ENCODE assay signal across 9 cellular contexts in the genomic region with DNA sequence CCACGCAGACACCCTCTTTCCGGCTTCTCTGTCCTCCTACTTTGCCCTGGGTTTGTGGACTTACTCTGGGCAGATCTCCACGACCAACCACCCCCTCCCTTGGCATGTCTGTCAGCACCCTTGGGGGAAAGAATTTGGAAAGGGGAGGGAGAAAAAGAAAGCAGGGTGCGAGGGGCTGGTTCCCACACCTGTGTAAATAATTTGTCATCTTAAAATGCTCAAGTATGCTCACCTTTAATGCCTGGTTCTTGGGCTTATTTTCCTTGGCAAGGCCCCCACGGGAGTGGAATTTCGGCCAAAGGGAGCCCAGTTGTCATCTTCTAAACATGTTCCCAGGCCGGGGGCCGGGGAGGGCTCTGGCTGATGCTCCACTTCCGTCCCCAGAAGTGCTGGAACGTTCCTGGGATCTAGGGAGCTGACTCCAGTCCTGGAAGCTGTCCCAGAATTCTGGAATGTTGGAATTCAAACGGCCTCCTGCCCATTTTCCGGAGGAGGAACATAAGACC.
A peak's percentile ranks its signal among the peaks of the same experiment; 100 is the strongest.
DNase-seq lines count a peak whose midpoint lies in the region; ATAC-seq and TF ChIP-seq lines count a peak whose summit lies in the region.
"Had no signal": no experiment of that assay in that cellular context is flagged by ENCODE, and none has a peak within 500 bp of the region (broad histone marks: within the 10 kb centered on the region; RNA-seq: fewer than 3 reads in every experiment).

No MANE protein-coding gene starts in this region.

- H3K79me2 ChIP-seq in GM23248 (ENCODE audit: insufficient read depth) = no peaks in the 10 kb centered on the region

- H3K9me3 Mint-ChIP-seq in CD8-positive, alpha-beta T cell = peaks cover 6% of the 10 kb centered on the region
- H3K9me3 Mint-ChIP-seq in stimulated activated naive B cell treated with anti-CD40 and anti-IgM and Interleukin-4, amounts not matched to agents 10 μg/mL and 1 μg/mL and 100 μg/mL, for 72 hours = peaks cover 0 to 2% of the 10 kb centered on the region in 2 donors

- H3K9me2 ChIP-seq in GM23248 (ENCODE audit: insufficient read depth) = no peaks in the 10 kb centered on the region

- H3K4me3 ChIP-seq in GM23248 (0 out of 2 replicates have a peak overlapping the region, but pooled peaks have one; percentile 7), body of pancreas (no peak overlapping the region), skeletal muscle satellite cell (ENCODE audit: low read length) (peak overlapping the region; percentile 21)
- no peak overlapping the region for H3K4me3 ChIP-seq in CD8-positive, alpha-beta T cell (ENCODE audit: low read depth, low read length)

- no peak for TF ChIP-seq POLR2A in body of pancreas (IDR thresholded peaks at IDR 0.05)

- no peak overlapping the region for H3K4me3 Mint-ChIP-seq in CD8-positive, alpha-beta T cell
- H3K4me3 Mint-ChIP-seq in stimulated activated naive B cell treated with anti-CD40 and anti-IgM and Interleukin-4, amounts not matched to agents 10 μg/mL and 1 μg/mL and 100 μg/mL, for 72 hours = no peak overlapping the region

- no peaks in the 10 kb centered on the region for H3K36me3 ChIP-seq in GM23248 (ENCODE audit: low read depth)
- no peaks in the 10 kb centered on the region for H3K36me3 ChIP-seq in body of pancreas (replicated peaks in 1 of 2; ENCODE audit: insufficient read depth in 1 of 2, low read depth in 2 of 2)
- no peaks in the 10 kb centered on the region for H3K36me3 ChIP-seq in skeletal muscle satellite cell (ENCODE audit: insufficient read depth, low read length)
- no peaks in the 10 kb centered on the region for H3K36me3 ChIP-seq in CD8-positive, alpha-beta T cell (ENCODE audit: insufficient read depth, low read length)

- ATAC-seq in body of pancreas (peak; percentile 74), HG02970 (IDR thresholded peaks at IDR 0.05; ENCODE audit: low FRiP score, unreplicated experiment) (no peak)
- ATAC-seq in CD8-positive, alpha-beta T cell = no peak
- no peak for ATAC-seq in stimulated activated naive B cell treated with anti-CD40 and anti-IgM and Interleukin-4, amounts not matched to agents 10 μg/mL and 1 μg/mL and 100 μg/mL, for 72 hours (replicated peaks)

- peaks cover 5% of the 10 kb centered on the region for H3K27me3 Mint-ChIP-seq in CD8-positive, alpha-beta T cell (ENCODE audit: low read depth)
- peaks cover 37 to 61% of the 10 kb centered on the region in 2 donors for H3K27me3 Mint-ChIP-seq in stimulated activated naive B cell treated with anti-CD40 and anti-IgM and Interleukin-4, amounts not matched to agents 10 μg/mL and 1 μg/mL and 100 μg/mL, for 72 hours

- H3K27ac ChIP-seq in GM23248 = peak overlapping the region; percentile 32
- H3K27ac ChIP-seq in body of pancreas = peak overlapping the region; percentile 42 to 79 (median 66)
- no peak overlapping the region for H3K27ac ChIP-seq in CD8-positive, alpha-beta T cell (ENCODE audit: low read depth, low read length)

- CTCF ChIA-PET in CD8-positive, alpha-beta T cell (lab: Charles Lee) = no interaction called here

- H3K9me3 ChIP-seq in GM23248 (ENCODE audit: low read depth) (no peaks in the 10 kb centered on the region), body of pancreas (no peaks in the 10 kb centered on the region), skeletal muscle satellite cell (replicated peaks; ENCODE audit: low read length) (no peaks in the 10 kb centered on the region)
- H3K9me3 ChIP-seq in CD8-positive, alpha-beta T cell (ENCODE audit: low read length) = no peaks in the 10 kb centered on the region

- H3K27me3 ChIP-seq in GM23248 (replicated peaks; ENCODE audit: insufficient read depth) = no peaks in the 10 kb centered on the region
- H3K27me3 ChIP-seq in body of pancreas = no peaks in the 10 kb centered on the region
- H3K27me3 ChIP-seq in skeletal muscle satellite cell (ENCODE audit: control insufficient read depth, insufficient read depth, low read length) = no peaks in the 10 kb centered on the region
- no peaks in the 10 kb centered on the region for H3K27me3 ChIP-seq in CD8-positive, alpha-beta T cell (ENCODE audit: insufficient read depth, low read length)

- 15 to 16% methylated on average over 12 of the region's 12 CpGs for WGBS in GM23248 (ENCODE audit: low coverage in 1 of 2, low lambda C conversion rate in 2 of 2, missing lambda C conversion rate in 2 of 2), 2 experiments
- 5 to 16% methylated on average over 8 to 12 of the region's 12 CpGs for WGBS in body of pancreas, 2 donors

- POLR2A ChIA-PET in CD8-positive, alpha-beta T cell (lab: Charles Lee) = no interaction called here

- no peaks in the 10 kb centered on the region for H3K36me3 Mint-ChIP-seq in CD8-positive, alpha-beta T cell
- H3K36me3 Mint-ChIP-seq in stimulated activated naive B cell treated with anti-CD40 and anti-IgM and Interleukin-4, amounts not matched to agents 10 μg/mL and 1 μg/mL and 100 μg/mL, for 72 hours = no peaks in the 10 kb centered on the region

- H3K9ac ChIP-seq in GM23248 = peak overlapping the region; percentile 11; the same call in 1 of the 2 replicates
- H3K9ac ChIP-seq in skeletal muscle satellite cell (ENCODE audit: low read depth, low read length) = peak overlapping the region; percentile 12

- H2AFZ ChIP-seq in GM23248 = peak overlapping the region; percentile 39; the same call in 1 of the 2 replicates

- peaks cover 36% of the 10 kb centered on the region for H3F3A ChIP-seq in GM23248 (ENCODE audit: insufficient read depth)

- peak in 2 of 7 experiments; percentile 2 to 15 for TF ChIP-seq CTCF in body of pancreas (IDR thresholded peaks at IDR 0.05)
- TF ChIP-seq CTCF in CD8-positive, alpha-beta T cell (IDR thresholded peaks at IDR 0.05) = no peak

- DNase-seq in GM23248 (peak; percentile 82), body of pancreas (peak; percentile 79 to 89 (median 84)), iris pigment epithelial cell (ENCODE audit: low read depth) (peak; percentile 28), UCSD-AML1 (lab: John Stamatoyannopoulos, UW; ENCODE audit: unreplicated experiment) (no peak)
- no peak for DNase-seq in CD8-positive, alpha-beta T cell
- no peak for DNase-seq in stimulated activated naive B cell treated with anti-CD40 and anti-IgM and Interleukin-4, amounts not matched to agents 10 μg/mL and 1 μg/mL and 100 μg/mL, for 72 hours
- DNase-seq: NCI-H510A treated with DMSO at 0.1 percent for 48 hours had no signal

- H3K4me2 ChIP-seq in GM23248 (ENCODE audit: unreplicated experiment) (peak overlapping the region; percentile 39), skeletal muscle satellite cell (ENCODE audit: low read length) (peak overlapping the region; percentile 46)

- no peaks in the 10 kb centered on the region for H4K20me1 ChIP-seq in GM23248 (ENCODE audit: insufficient read depth)

- intact Hi-C loops in body of pancreas (cut with DNase I) = no loop called here
- intact Hi-C loops in CD8-positive, alpha-beta T cell (cut with DNase I, micrococcal nuclease) = no loop called here

- H3K4me1 ChIP-seq in GM23248 (ENCODE audit: insufficient read depth) (peaks cover 30% of the 10 kb centered on the region), body of pancreas (peaks cover 38% of the 10 kb centered on the region), skeletal muscle satellite cell (ENCODE audit: control insufficient read depth, insufficient read depth, low read length) (peaks cover 35% of the 10 kb centered on the region)
- no peaks in the 10 kb centered on the region for H3K4me1 ChIP-seq in CD8-positive, alpha-beta T cell (ENCODE audit: insufficient read depth, low read length)

- in situ Hi-C loops in GM23248 (cut with MboI) = no loop called here

- H3K4me1 Mint-ChIP-seq in CD8-positive, alpha-beta T cell (ENCODE audit: low read depth) = no peaks in the 10 kb centered on the region
- H3K4me1 Mint-ChIP-seq in stimulated activated naive B cell treated with anti-CD40 and anti-IgM and Interleukin-4, amounts not matched to agents 10 μg/mL and 1 μg/mL and 100 μg/mL, for 72 hours = peaks cover 2 to 4% of the 10 kb centered on the region in 2 donors

- H3K27ac Mint-ChIP-seq in CD8-positive, alpha-beta T cell = no peak overlapping the region
- no peak overlapping the region for H3K27ac Mint-ChIP-seq in stimulated activated naive B cell treated with anti-CD40 and anti-IgM and Interleukin-4, amounts not matched to agents 10 μg/mL and 1 μg/mL and 100 μg/mL, for 72 hours

Comparison
In these comparisons a context has a peak if more than half of its experiments do, and no peak if none do; other contexts are left out.
1. DNase-seq: peak in GM23248 (single experiment), body of pancreas (4 of 4) and iris pigment epithelial cell (single experiment); none in CD8-positive, alpha-beta T cell (0 of 7), stimulated activated naive B cell treated with anti-CD40 and anti-IgM and Interleukin-4, amounts not matched to agents 10 μg/mL and 1 μg/mL and 100 μg/mL, for 72 hours (single experiment) and UCSD-AML1 (single experiment).
2. H3K4me3 ChIP-seq: peak in GM23248 (single experiment) and skeletal muscle satellite cell (single experiment); none in body of pancreas (0 of 2) and CD8-positive, alpha-beta T cell (single experiment).